1 cellular context compared by ENCODE assay signal in the genomic region with DNA sequence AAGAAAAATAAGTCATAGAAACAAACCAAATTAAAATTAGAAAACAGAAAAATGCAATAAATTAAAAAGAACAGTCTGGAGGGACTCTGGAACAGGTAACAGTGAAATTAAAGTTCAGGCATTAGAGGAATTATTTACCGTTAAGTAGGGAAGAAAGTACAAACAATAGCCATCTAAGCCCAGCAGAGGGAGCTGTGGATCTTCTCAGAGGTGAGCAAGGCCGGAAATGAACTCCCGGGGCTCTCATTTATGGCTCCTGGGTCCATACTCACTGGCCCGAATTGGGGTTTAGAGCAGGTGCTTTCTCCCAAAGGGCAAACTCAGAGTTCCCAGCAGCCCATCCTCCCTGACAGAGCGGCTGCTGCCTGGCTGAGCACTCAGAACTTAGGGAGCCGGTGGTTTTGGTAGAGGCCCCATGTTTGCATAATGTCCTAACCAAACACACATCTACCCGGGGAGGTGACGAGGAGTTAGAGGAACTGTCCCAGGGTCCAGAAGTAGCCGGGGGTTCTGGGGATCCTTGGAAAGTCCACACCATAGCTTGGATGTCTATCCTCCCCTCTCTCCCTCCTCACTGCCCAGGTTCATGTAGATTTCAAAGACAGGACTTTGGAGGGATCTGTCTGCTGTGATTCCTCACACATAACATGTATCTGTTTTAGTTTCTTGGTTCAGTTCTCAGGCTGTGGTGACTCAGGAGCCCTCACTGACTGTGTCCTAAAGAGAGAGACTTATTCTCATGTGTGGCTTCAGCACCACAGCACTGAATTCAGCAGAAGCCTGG.
A peak's percentile ranks its signal among the peaks of the same experiment; 100 is the strongest.
TF ChIP-seq lines count a peak whose summit lies in the region.

No MANE protein-coding gene starts in this region.

TF ChIP-seq in K562, 482 proteins besides CTCF, POLR2A, EP300 and RAD21 (continued from another document and continues in another):
- TF ChIP-seq REST (CRISPR knock-in tag; IDR thresholded peaks at IDR 0.05; ENCODE audit: low read depth), result no peak
- no peak for TF ChIP-seq GATAD2A (IDR thresholded peaks at IDR 0.05)
- no peak for TF ChIP-seq WHSC1 (IDR thresholded peaks at IDR 0.05; ENCODE audit: low read length)
- TF ChIP-seq HNRNPLL (IDR thresholded peaks at IDR 0.05; ENCODE audit: low read depth, low read length, poor library complexity, severe bottlenecking), result no peak
- TF ChIP-seq TCF7L2 (IDR thresholded peaks at IDR 0.05; ENCODE audit: low read depth, low read length), result no peak
- peak; percentile 74 for TF ChIP-seq CTCFL (IDR thresholded peaks at IDR 0.05; ENCODE audit: borderline replicate concordance, insufficient read depth, low read depth, low read length, poor library complexity, severe bottlenecking)
- no peak for TF ChIP-seq ZNF586 (CRISPR knock-in tag; conservative IDR thresholded peaks at IDR 0.05)
- TF ChIP-seq KLF1 (tag; IDR thresholded peaks at IDR 0.05), result no peak
- no peak for TF ChIP-seq IRF1 (CRISPR knock-in tag; IDR thresholded peaks at IDR 0.05; ENCODE audit: borderline replicate concordance)
- TF ChIP-seq PML (IDR thresholded peaks at IDR 0.05; ENCODE audit: low read length), result peak; percentile 51; the same call in 1 of the 2 replicates
- TF ChIP-seq THRAP3 (IDR thresholded peaks at IDR 0.05; ENCODE audit: borderline replicate concordance), result no peak
- TF ChIP-seq, protein P1, sequence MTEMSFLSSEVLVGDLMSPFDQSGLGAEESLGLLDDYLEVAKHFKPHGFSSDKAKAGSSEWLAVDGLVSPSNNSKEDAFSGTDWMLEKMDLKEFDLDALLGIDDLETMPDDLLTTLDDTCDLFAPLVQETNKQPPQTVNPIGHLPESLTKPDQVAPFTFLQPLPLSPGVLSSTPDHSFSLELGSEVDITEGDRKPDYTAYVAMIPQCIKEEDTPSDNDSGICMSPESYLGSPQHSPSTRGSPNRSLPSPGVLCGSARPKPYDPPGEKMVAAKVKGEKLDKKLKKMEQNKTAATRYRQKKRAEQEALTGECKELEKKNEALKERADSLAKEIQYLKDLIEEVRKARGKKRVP (CRISPR knock-in tag; IDR thresholded peaks at IDR 0.05), result no peak
- TF ChIP-seq SRF (CRISPR knock-in tag; IDR thresholded peaks at IDR 0.05), result peak in 1 of 2 experiments; percentile 77; a peak in 1 of 4 replicates
- TF ChIP-seq FOS (IDR thresholded peaks at IDR 0.05; ENCODE audit: extremely low read depth, insufficient read length), result no peak
- 0 out of 2 replicates have a peak, but pooled peaks have one; percentile 64 for TF ChIP-seq RUNX1 (IDR thresholded peaks at IDR 0.05; ENCODE audit: low read depth)
- peak; percentile 84; the same call in 1 of the 2 replicates for TF ChIP-seq XRCC5 (IDR thresholded peaks at IDR 0.05; ENCODE audit: low read depth, low read length)
- no peak for TF ChIP-seq NFRKB (IDR thresholded peaks at IDR 0.05; ENCODE audit: low read depth)
- TF ChIP-seq RBM34 (IDR thresholded peaks at IDR 0.05; ENCODE audit: borderline replicate concordance, insufficient read depth, low read length), result peak; percentile 54; the same call in 1 of the 2 replicates
- TF ChIP-seq, protein P2, sequence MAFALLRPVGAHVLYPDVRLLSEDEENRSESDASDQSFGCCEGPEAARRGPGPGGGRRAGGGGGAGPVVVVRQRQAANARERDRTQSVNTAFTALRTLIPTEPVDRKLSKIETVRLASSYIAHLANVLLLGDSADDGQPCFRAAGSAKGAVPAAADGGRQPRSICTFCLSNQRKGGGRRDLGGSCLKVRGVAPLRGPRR (CRISPR knock-in tag; IDR thresholded peaks at IDR 0.05), result no peak
- TF ChIP-seq BMI1 (IDR thresholded peaks at IDR 0.05; ENCODE audit: low read length), result no peak
- no peak for TF ChIP-seq SRSF9 (IDR thresholded peaks at IDR 0.05; ENCODE audit: borderline replicate concordance, low read depth, low read length)
- TF ChIP-seq ZFPM2 (CRISPR knock-in tag; IDR thresholded peaks at IDR 0.05), result no peak
- TF ChIP-seq ZNF41 (CRISPR knock-in tag; conservative IDR thresholded peaks at IDR 0.05), result no peak
- TF ChIP-seq PCBP2 (IDR thresholded peaks at IDR 0.05; ENCODE audit: low read depth, low read length, poor library complexity, severe bottlenecking), result no peak
- no peak for TF ChIP-seq ZNF668 (CRISPR knock-in tag; IDR thresholded peaks at IDR 0.05)
- TF ChIP-seq CAMTA2 (CRISPR knock-in tag; conservative IDR thresholded peaks at IDR 0.05), result no peak
- no peak for TF ChIP-seq MTA1 (IDR thresholded peaks at IDR 0.05; ENCODE audit: borderline replicate concordance)
- no peak for TF ChIP-seq MECOM (CRISPR knock-in tag; IDR thresholded peaks at IDR 0.05)
- no peak for TF ChIP-seq RBM15 (IDR thresholded peaks at IDR 0.05; ENCODE audit: insufficient read depth, low read length)
- TF ChIP-seq, protein P3, sequence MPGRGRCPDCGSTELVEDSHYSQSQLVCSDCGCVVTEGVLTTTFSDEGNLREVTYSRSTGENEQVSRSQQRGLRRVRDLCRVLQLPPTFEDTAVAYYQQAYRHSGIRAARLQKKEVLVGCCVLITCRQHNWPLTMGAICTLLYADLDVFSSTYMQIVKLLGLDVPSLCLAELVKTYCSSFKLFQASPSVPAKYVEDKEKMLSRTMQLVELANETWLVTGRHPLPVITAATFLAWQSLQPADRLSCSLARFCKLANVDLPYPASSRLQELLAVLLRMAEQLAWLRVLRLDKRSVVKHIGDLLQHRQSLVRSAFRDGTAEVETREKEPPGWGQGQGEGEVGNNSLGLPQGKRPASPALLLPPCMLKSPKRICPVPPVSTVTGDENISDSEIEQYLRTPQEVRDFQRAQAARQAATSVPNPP (IDR thresholded peaks at IDR 0.05; ENCODE audit: borderline replicate concordance, insufficient read depth, insufficient read length), result no peak
- TF ChIP-seq ATF7 (IDR thresholded peaks at IDR 0.05), result peak; percentile 77; the same call in 1 of the 2 replicates
- no peak; the same call in 1 of the 2 replicates for TF ChIP-seq ARID1B (IDR thresholded peaks at IDR 0.05)
- no peak for TF ChIP-seq U2AF1 (optimal IDR thresholded peaks at IDR 0.05; ENCODE audit: low read depth, low read length)
- no peak for TF ChIP-seq SP2 (IDR thresholded peaks at IDR 0.05; ENCODE audit: extremely low read depth, low read depth, low read length, poor library complexity, severe bottlenecking)
- TF ChIP-seq ZNF764 (CRISPR knock-in tag; IDR thresholded peaks at IDR 0.05; ENCODE audit: low read depth), result no peak
- no peak for TF ChIP-seq ZNF121 (CRISPR knock-in tag; conservative IDR thresholded peaks at IDR 0.05)
- no peak for TF ChIP-seq CHD4 (IDR thresholded peaks at IDR 0.05; ENCODE audit: insufficient read depth, insufficient replicate concordance, low read depth, low read length, poor library complexity, severe bottlenecking)
- TF ChIP-seq KDM1A (IDR thresholded peaks at IDR 0.05), result no peak
- no peak for TF ChIP-seq HNRNPK (IDR thresholded peaks at IDR 0.05; ENCODE audit: low read depth, low read length, poor library complexity, severe bottlenecking)
- TF ChIP-seq DACH1 (IDR thresholded peaks at IDR 0.05; ENCODE audit: partially characterized antibody), result peak; percentile 86
- peak; percentile 54 for TF ChIP-seq SOX6 (IDR thresholded peaks at IDR 0.05)
- no peak; the same call in 1 of the 2 replicates for TF ChIP-seq RB1 (IDR thresholded peaks at IDR 0.05; ENCODE audit: low read depth)
- TF ChIP-seq HCFC1 (IDR thresholded peaks at IDR 0.05; ENCODE audit: low read depth, low read length), result peak; percentile 62
- TF ChIP-seq ZNF57 (CRISPR knock-in tag; IDR thresholded peaks at IDR 0.05), result no peak
- no peak for TF ChIP-seq CBX8 (IDR thresholded peaks at IDR 0.05; ENCODE audit: borderline replicate concordance, extremely low read depth, low read depth, low read length, poor library complexity, severe bottlenecking)
- no peak for TF ChIP-seq ZNF512 (tag; IDR thresholded peaks at IDR 0.05)
- no peak for TF ChIP-seq E2F4 (CRISPR knock-in tag; IDR thresholded peaks at IDR 0.05; ENCODE audit: low read depth)
- no peak for TF ChIP-seq TCF7 (IDR thresholded peaks at IDR 0.05; ENCODE audit: borderline replicate concordance)
